Comparison of ENCODE assay signal across 16 cellular contexts in genomic region chr2:76295762-76296161, GRCh38.
"Had no signal": no experiment of that assay in that cellular context is flagged by ENCODE, and none has a peak within 500 bp of the region (broad histone marks: within the 10 kb centered on the region; RNA-seq: fewer than 3 reads in every experiment).

No MANE protein-coding gene starts in this region.

- H3K9me3 Mint-ChIP-seq: T-helper 1 cell treated with Interleukin-12 subunit alpha and Interleukin-12 subunit beta and Interleukin-4 antibody, amounts not matched to agents 30 μg/mL and 1 μg/mL, for 36 hours had no signal

- H3K27ac Mint-ChIP-seq: T-cell; T-helper 1 cell treated with Interleukin-12 subunit alpha and Interleukin-12 subunit beta and Interleukin-4 antibody, amounts not matched to agents 30 μg/mL and 1 μg/mL, for 36 hours had no signal

- H3K27me3 Mint-ChIP-seq: T-cell had no signal

- H3K4me3 Mint-ChIP-seq: T-cell; T-helper 1 cell treated with Interleukin-12 subunit alpha and Interleukin-12 subunit beta and Interleukin-4 antibody, amounts not matched to agents 30 μg/mL and 1 μg/mL, for 36 hours had no signal

- H3K4me1 Mint-ChIP-seq: T-cell had no signal

- ATAC-seq: HepG2, T-cell had no signal

- DNase-seq: IMR-90, Kasumi-1, KG1, NCI-H1092 treated with DMSO at 0.1 percent for 48 hours, NCI-H1436, NCI-H187 treated with DMSO at 0.1 percent for 48 hours, NCI-H2029 treated with DMSO at 0.1 percent for 48 hours, NCI-H226, NCI-H510A treated with DMSO at 0.1 percent for 48 hours, NCI-H526, NCI-H82, Right ventricle myocardium superior, SW 1271, T-cell had no signal

- H3K36me3 Mint-ChIP-seq: T-cell had no signal
